In genomic region chr9:131590449-131590848, GRCh38 we compare ENCODE assay signal across 16 cellular contexts. TPM values are rescaled to one million over a fixed set of nuclear protein-coding genes. Genes with fewer than 3 reads are reported as not detected.
DNase-seq lines count a peak whose midpoint lies in the region; ATAC-seq, FAIRE-seq and TF ChIP-seq lines count a peak whose summit lies in the region.
"Had no signal": no experiment of that assay in that cellular context is flagged by ENCODE, and none has a peak within 500 bp of the region (broad histone marks: within the 10 kb centered on the region; RNA-seq: fewer than 3 reads in every experiment).

No MANE protein-coding gene starts in this region.

- H3K9ac ChIP-seq in DND-41 (ENCODE audit: low read depth, low read length) (no peak overlapping the region), astrocyte (ENCODE audit: low read length) (no peak overlapping the region)
- H3K9ac ChIP-seq: GM23248 had no signal

- H3K79me2 ChIP-seq in DND-41 (ENCODE audit: insufficient read depth, low read length) (no peaks in the 10 kb centered on the region), astrocyte (ENCODE audit: insufficient read depth, low read length) (no peaks in the 10 kb centered on the region)

- TF ChIP-seq CTCF in DND-41 (IDR thresholded peaks at IDR 0.05; ENCODE audit: borderline replicate concordance, extremely low read depth, low read length, poor library complexity, severe bottlenecking) (no peak), NB4 (IDR thresholded peaks at IDR 0.05; ENCODE audit: low read depth, low read length) (no peak), astrocyte (IDR thresholded peaks at IDR 0.05; ENCODE audit: insufficient read depth, low read depth, low read length) (no peak), neutrophil (IDR thresholded peaks at IDR 0.05) (no peak), tibial nerve (IDR thresholded peaks at IDR 0.05) (no peak)

- no peak overlapping the region for H3K27ac Mint-ChIP-seq in astrocyte (ENCODE audit: unreplicated experiment)
- H3K27ac Mint-ChIP-seq: nephron progenitor cell had no signal

- H3K27me3 ChIP-seq in DND-41 (ENCODE audit: insufficient read depth, low read length, poor library complexity) (no peaks in the 10 kb centered on the region), astrocyte (ENCODE audit: insufficient read depth, low read length) (no peaks in the 10 kb centered on the region), neutrophil (no peaks in the 10 kb centered on the region), tibial nerve (no peaks in the 10 kb centered on the region)
- H3K27me3 ChIP-seq: esophagus squamous epithelium had no signal

- peaks cover 24% of the 10 kb centered on the region for H3K4me1 Mint-ChIP-seq in astrocyte (ENCODE audit: low read depth, unreplicated experiment)
- H3K4me1 Mint-ChIP-seq: nephron progenitor cell had no signal

- H3K36me3 ChIP-seq in DND-41 (ENCODE audit: insufficient read depth, low read length) (peaks cover 48% of the 10 kb centered on the region), astrocyte (ENCODE audit: insufficient read depth, low read length) (peaks cover 3% of the 10 kb centered on the region), neutrophil (peaks cover 72% of the 10 kb centered on the region), tibial nerve (peaks cover 0 to 88% (median 19%) of the 10 kb centered on the region in 3 donors)

- no peaks in the 10 kb centered on the region for H3K27me3 Mint-ChIP-seq in astrocyte (ENCODE audit: low read depth, unreplicated experiment)

- H4K20me1 ChIP-seq in DND-41 (ENCODE audit: insufficient read depth, low read length) (no peaks in the 10 kb centered on the region), astrocyte (ENCODE audit: insufficient read depth, low read length) (peaks cover 3% of the 10 kb centered on the region)

- no peak overlapping the region for H3K4me2 ChIP-seq in DND-41 (ENCODE audit: insufficient read depth, low read length)
- H3K4me2 ChIP-seq in astrocyte (ENCODE audit: low read length): no peak overlapping the region

- no peaks in the 10 kb centered on the region for H3K9me3 ChIP-seq in DND-41 (ENCODE audit: insufficient read depth, low read length, severe bottlenecking)
- H3K9me3 ChIP-seq in astrocyte (ENCODE audit: insufficient read depth, low read depth, low read length): no peaks in the 10 kb centered on the region
- H3K9me3 ChIP-seq in neutrophil: no peaks in the 10 kb centered on the region
- H3K9me3 ChIP-seq in tibial nerve: no peaks in the 10 kb centered on the region
- H3K9me3 ChIP-seq: esophagus squamous epithelium had no signal

- H3K4me1 ChIP-seq in DND-41 (ENCODE audit: insufficient read depth, low read length) (peaks cover 11% of the 10 kb centered on the region), astrocyte (ENCODE audit: insufficient read depth, low read length) (no peaks in the 10 kb centered on the region), neutrophil (ENCODE audit: control insufficient read depth in 1 of 2, insufficient read depth in 1 of 2, low read depth in 1 of 2, low read length in 1 of 2) (peaks cover 37 to 40% of the 10 kb centered on the region in 2 experiments), tibial nerve (peaks cover 0 to 4% (median 0%) of the 10 kb centered on the region in 4 donors)

- WGBS in tibial nerve, 2 donors: 76 to 81% methylated on average over 13 of the region's 13 CpGs

- no peaks in the 10 kb centered on the region for H3K9me3 Mint-ChIP-seq in astrocyte (ENCODE audit: unreplicated experiment)

- no peak overlapping the region for H3K4me3 ChIP-seq in DND-41 (ENCODE audit: low read depth in 1 of 2, low read length in 2 of 2)
- H3K4me3 ChIP-seq in NB4 (ENCODE audit: low read depth, low read length): no peak overlapping the region
- H3K4me3 ChIP-seq in astrocyte (ENCODE audit: insufficient read depth, low read depth, low read length): no peak overlapping the region
- no peak overlapping the region for H3K4me3 ChIP-seq in neutrophil (ENCODE audit: low read depth in 1 of 2, low read length in 1 of 2)
- no peak overlapping the region for H3K4me3 ChIP-seq in tibial nerve
- H3K4me3 ChIP-seq: esophagus squamous epithelium, GM23248 had no signal

- ATAC-seq in DND-41 (ENCODE audit: insufficient read depth, low read depth) (peak; percentile 27; the same call in 2 of the 3 replicates), GM19463 (IDR thresholded peaks at IDR 0.05; ENCODE audit: unreplicated experiment) (no peak)

- DNase-seq in DND-41 (no peak), NB4 (ENCODE audit: low read depth) (peak; percentile 53), astrocyte (ENCODE audit: low read depth) (no peak), tibial nerve (ENCODE audit: low spot score in 2 of 2) (no peak), dermis blood vessel endothelial cell (no peak), NCI-H226 (no peak)
- DNase-seq: NCI-H1694 had no signal

- no peak for FAIRE-seq in astrocyte (lab: Jason Lieb, UNC)

- H3K36me3 Mint-ChIP-seq in astrocyte (ENCODE audit: low read depth, unreplicated experiment): peaks cover 24% of the 10 kb centered on the region

- H3K27ac ChIP-seq in DND-41 (ENCODE audit: low read length): no peak overlapping the region
- H3K27ac ChIP-seq in astrocyte (ENCODE audit: low read depth, low read length): no peak overlapping the region
- peak overlapping the region; percentile 61 for H3K27ac ChIP-seq in neutrophil
- H3K27ac ChIP-seq in tibial nerve: no peak overlapping the region
- H3K27ac ChIP-seq: GM23248 had no signal

- H3K4me3 Mint-ChIP-seq in astrocyte (ENCODE audit: unreplicated experiment): peak overlapping the region; percentile 78
- H3K4me3 Mint-ChIP-seq: nephron progenitor cell had no signal

- no peak for TF ChIP-seq EP300 in tibial nerve (IDR thresholded peaks at IDR 0.05)

- TF ChIP-seq POLR2A in NB4 (IDR thresholded peaks at IDR 0.05; ENCODE audit: extremely low read depth, insufficient read length) (no peak), tibial nerve (IDR thresholded peaks at IDR 0.05) (no peak)

- H2AFZ ChIP-seq in DND-41 (ENCODE audit: low read depth, low read length) (no peak overlapping the region), astrocyte (ENCODE audit: low read depth, low read length) (no peak overlapping the region)
- H2AFZ ChIP-seq: GM23248 had no signal

RNA-seq across cellular contexts. Expression of gene PRRT1B, which starts 45.1 kb away (rescaled TPM):
- total RNA-seq in astrocyte: not detected in 2 replicates
- not detected for total RNA-seq in tibial nerve
- not detected in 2 replicates for total RNA-seq in dermis blood vessel endothelial cell
- total RNA-seq: activated CD8-positive, alpha-beta memory T cell treated with anti-CD3 and anti-CD28 coated beads for 36 hours; esophagus squamous epithelium; G401; GM23248; lower leg skin; T-helper 2 cell treated with Interferon-gamma antibody and Interleukin-4, amounts not matched to agents 100 ng/mL and 5 ng/mL, for 36 hours had no signal

RNA-seq across cellular contexts. Expression of gene UCK1, which starts 59.4 kb away (rescaled TPM):
- 11.9 and 15.4 TPM in 2 replicates for total RNA-seq in astrocyte
- 10 to 100 TPM; 32.7 to 45.7 (median 41.8) TPM for total RNA-seq in tibial nerve
- 16.0 and 20.5 TPM in 2 replicates for total RNA-seq in dermis blood vessel endothelial cell
